In genomic region chr19:30630289-30631034, GRCh38 we compare ENCODE assay signal across 19 cellular contexts.
"Had no signal": no experiment of that assay in that cellular context is flagged by ENCODE, and none has a peak within 500 bp of the region (broad histone marks: within the 10 kb centered on the region; RNA-seq: fewer than 3 reads in every experiment).

No MANE protein-coding gene starts in this region.

- H3K4me1 ChIP-seq: psoas muscle, transverse colon, vagina had no signal

- H3K27me3 ChIP-seq: esophagus squamous epithelium, transverse colon, vagina had no signal

- ATAC-seq: activated T-cell treated with anti-CD3 and anti-CD28 coated beads, Interleukin-2, amount 50 U/mL, for 72 hours; left cardiac atrium; mucosa of descending colon; psoas muscle; stimulated activated naive CD8-positive, alpha-beta T cell treated with anti-CD3 and anti-CD28 coated beads, Interleukin-15, Interleukin-2, amounts not matched to agents 100 U/mL and 50 U/mL, for 24 hours had no signal

- H3K4me3 ChIP-seq: esophagus squamous epithelium, mucosa of descending colon, psoas muscle, skin epidermis, transverse colon, vagina had no signal

- H3K9me3 ChIP-seq: esophagus squamous epithelium, mucosa of descending colon, psoas muscle, transverse colon, vagina had no signal

- DNase-seq: activated CD4-positive, alpha-beta T cell treated with anti-CD3 and anti-CD28 coated beads for 1 hour; activated CD4-positive, alpha-beta T cell treated with anti-CD3 and anti-CD28 coated beads, Interleukin-2, amount 50 U/mL, for 4 hours; activated effector memory CD4-positive, alpha-beta T cell treated with anti-CD3 and anti-CD28 coated beads, Interleukin-2, amount 50 U/mL, for 16 hours; activated naive CD4-positive, alpha-beta T cell treated with anti-CD3 and anti-CD28 coated beads, Interleukin-2, amount 50 U/mL, for 16 hours; activated T-cell treated with anti-CD3 and anti-CD28 coated beads, Interleukin-2, amount 50 U/mL, for 72 hours; aorta; effector CD8-positive, alpha-beta T cell; esophagus squamous epithelium; hippocampal formation; left cardiac atrium; mesenchymal stem cell; mucosa of descending colon; naive B cell; psoas muscle; right cardiac atrium; stimulated activated naive CD8-positive, alpha-beta T cell treated with anti-CD3 and anti-CD28 coated beads, Interleukin-15, Interleukin-2, amounts not matched to agents 100 U/mL and 50 U/mL, for 24 hours; transverse colon had no signal

- H3K27ac ChIP-seq: esophagus squamous epithelium, psoas muscle, skin epidermis, transverse colon, vagina had no signal

- H3K36me3 ChIP-seq: esophagus squamous epithelium, transverse colon, vagina had no signal
